In genomic region chr1:180860535-180860934, GRCh38 we compare ENCODE assay signal across 15 cellular contexts.
"Had no signal": no experiment of that assay in that cellular context is flagged by ENCODE, and none has a peak within 500 bp of the region (broad histone marks: within the 10 kb centered on the region; RNA-seq: fewer than 3 reads in every experiment).

No MANE protein-coding gene starts in this region.

- H3K4me3 ChIP-seq: ascending aorta had no signal

- H3K27me3 Mint-ChIP-seq: activated CD8-positive, alpha-beta T cell treated with anti-CD3 and anti-CD28 coated beads for 36 hours; stimulated activated naive B cell treated with anti-CD40 and anti-IgM and Interleukin-4, amounts not matched to agents 10 μg/mL and 1 μg/mL and 100 μg/mL, for 72 hours; T-cell had no signal

- H3K4me3 Mint-ChIP-seq: activated CD8-positive, alpha-beta T cell treated with anti-CD3 and anti-CD28 coated beads for 36 hours; dendritic cell treated with granulocyte-macrophage colony-stimulating factor and Interleukin-4, amounts not matched to agents 40 ng/mL and 50 ng/mL, for 4 days; natural killer cell; stimulated activated naive B cell treated with anti-CD40 and anti-IgM and Interleukin-4, amounts not matched to agents 10 μg/mL and 1 μg/mL and 100 μg/mL, for 72 hours; T-cell had no signal

- ATAC-seq: activated CD8-positive, alpha-beta T cell treated with anti-CD3 and anti-CD28 coated beads for 36 hours; natural killer cell; stimulated activated naive B cell treated with anti-CD40 and anti-IgM and Interleukin-4, amounts not matched to agents 10 μg/mL and 1 μg/mL and 100 μg/mL, for 72 hours; T-cell had no signal

- H3K9me3 Mint-ChIP-seq: activated CD8-positive, alpha-beta T cell treated with anti-CD3 and anti-CD28 coated beads for 36 hours; dendritic cell treated with granulocyte-macrophage colony-stimulating factor and Interleukin-4, amounts not matched to agents 40 ng/mL and 50 ng/mL, for 4 days; natural killer cell; stimulated activated naive B cell treated with anti-CD40 and anti-IgM and Interleukin-4, amounts not matched to agents 10 μg/mL and 1 μg/mL and 100 μg/mL, for 72 hours; T-cell had no signal

- H3K9me3 ChIP-seq: ascending aorta had no signal

- H3K27ac Mint-ChIP-seq: activated CD8-positive, alpha-beta T cell treated with anti-CD3 and anti-CD28 coated beads for 36 hours; dendritic cell treated with granulocyte-macrophage colony-stimulating factor and Interleukin-4, amounts not matched to agents 40 ng/mL and 50 ng/mL, for 4 days; natural killer cell; stimulated activated naive B cell treated with anti-CD40 and anti-IgM and Interleukin-4, amounts not matched to agents 10 μg/mL and 1 μg/mL and 100 μg/mL, for 72 hours had no signal

- H3K27me3 ChIP-seq: ascending aorta had no signal

- H3K36me3 Mint-ChIP-seq: natural killer cell had no signal

- DNase-seq: activated CD4-positive, alpha-beta T cell treated with anti-CD3 and anti-CD28 coated beads for 48 hours; activated CD4-positive, CD25-positive, alpha-beta regulatory T cell; activated CD8-positive, alpha-beta T cell treated with anti-CD3 and anti-CD28 coated beads for 36 hours; activated effector memory CD4-positive, alpha-beta T cell treated with Interleukin-2 at 50 U/mL for 16 hours; activated naive CD4-positive, alpha-beta T cell treated with anti-CD3 and anti-CD28 coated beads, Interleukin-2, amount 50 U/mL, for 16 hours; activated T-cell treated with anti-CD3 and anti-CD28 coated beads, Interleukin-2, amount 50 U/mL, for 48 hours; effector memory CD4-positive, alpha-beta T cell; natural killer cell; nucleus accumbens; retina; stimulated activated naive B cell treated with anti-CD40 and anti-IgM and Interleukin-4, amounts not matched to agents 10 μg/mL and 1 μg/mL and 100 μg/mL, for 72 hours; T-cell; T-helper 9 cell had no signal

- H3K27ac ChIP-seq: ascending aorta had no signal

- H3K4me1 Mint-ChIP-seq: natural killer cell, T-cell had no signal
